Comparison of ENCODE assay signal across 19 cellular contexts in genomic region chr10:20582041-20582440, GRCh38.
"Had no signal": no experiment of that assay in that cellular context is flagged by ENCODE, and none has a peak within 500 bp of the region (broad histone marks: within the 10 kb centered on the region; RNA-seq: fewer than 3 reads in every experiment).

No MANE protein-coding gene starts in this region.

- DNase-seq: kidney glomerular epithelial cell; left cardiac atrium; left lung; lower lobe of right lung; mammary epithelial cell; mesendoderm; mucosa of descending colon; naive thymus-derived CD4-positive, alpha-beta T cell; psoas muscle; right lobe of liver; stimulated activated CD4-positive, alpha-beta T cell treated with anti-CD3 and anti-CD28 coated beads, Interleukin-1b, Interleukin-23, amount 100 ng/mL, for 48 hours; stimulated activated CD4-positive, alpha-beta T cell treated with anti-CD3 and anti-CD28 coated beads, Interleukin-2, amount 100 ng/mL, for 48 hours; stimulated activated CD4-positive, alpha-beta T cell treated with anti-CD3 and anti-CD28 coated beads, Interleukin-4, amount 100 ng/mL, for 4 hours; stimulated activated CD8-positive, alpha-beta memory T cell treated with anti-CD3 and anti-CD28 coated beads, Interleukin-4, amount 100 ng/mL, for 48 hours; stimulated activated naive CD4-positive, alpha-beta T cell treated with Interleukin-2 at 50 U/mL for 16 hours; stimulated activated naive CD8-positive, alpha-beta T cell treated with anti-CD3 and anti-CD28 coated beads, Interleukin-15, amount 100 ng/mL, for 72 hours; uterus had no signal

- ATAC-seq: left cardiac atrium; left lung; lower lobe of right lung; mucosa of descending colon; naive thymus-derived CD4-positive, alpha-beta T cell; natural killer cell treated with Interleukin-12 subunit alpha and Interleukin-12 subunit beta and Interleukin-15 and Interleukin-18, amount 100 ng/mL, for 72 hours; psoas muscle; right lobe of liver; stimulated activated memory B cell treated with anti-CD40 and anti-IgM and Interleukin-4, amounts not matched to agents 10 μg/mL and 1 μg/mL and 100 μg/mL, for 72 hours; stimulated activated naive CD8-positive, alpha-beta T cell treated with anti-CD3 and anti-CD28 coated beads, Interleukin-15, amount 100 ng/mL, for 72 hours had no signal
